Comparison of ENCODE assay signal across 8 cellular contexts in the genomic region with DNA sequence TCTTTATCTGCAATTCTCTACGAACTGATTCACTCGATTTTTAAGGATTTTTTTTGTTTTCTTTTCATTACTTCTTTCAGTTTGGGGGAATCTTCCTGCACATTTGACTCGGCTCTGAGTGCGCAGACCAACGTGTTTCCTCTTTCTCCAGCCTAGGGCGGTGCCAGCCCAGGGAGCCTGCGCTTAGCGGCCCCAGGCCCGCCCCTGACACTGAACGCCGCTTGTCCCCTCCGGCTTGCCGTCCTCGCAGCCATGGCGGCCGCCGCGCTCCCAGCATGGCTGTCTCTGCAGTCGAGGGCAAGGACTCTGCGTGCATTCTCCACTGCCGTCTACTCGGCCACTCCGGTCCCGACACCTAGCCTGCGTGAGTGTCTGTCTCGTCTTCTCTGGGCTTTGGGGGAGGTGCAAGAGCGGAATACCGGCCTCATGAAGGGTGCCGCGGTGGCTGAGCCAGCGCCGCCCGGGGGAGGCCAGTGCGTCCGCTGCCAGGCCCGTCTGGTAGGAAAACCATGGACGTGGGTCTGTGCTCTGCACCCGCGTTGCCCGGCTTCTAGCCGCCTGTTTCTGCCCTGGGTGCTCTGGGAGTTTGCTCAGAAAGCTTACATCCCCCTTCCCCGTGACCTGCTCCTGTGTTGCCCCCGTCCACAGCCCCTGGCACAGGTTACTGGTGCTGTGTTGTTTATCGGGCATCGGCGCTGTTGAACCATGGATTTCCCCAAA. TPM values are rescaled to one million over a fixed set of nuclear protein-coding genes. Genes with fewer than 3 reads are reported as not detected.
DNase-seq lines count a peak whose midpoint lies in the region; ATAC-seq lines count a peak whose summit lies in the region.

TSS of gene MRPS35 (plus strand) at position 241 of the 720 bp plus-strand sequence. CDS start at position 253, 12 bp downstream.

- peaks cover 16% of the 10 kb centered on the region for H3K36me3 ChIP-seq in HUES64 (ENCODE audit: insufficient read depth, low read length)
- peaks cover 0 to 6% of the 10 kb centered on the region in 2 donors for H3K36me3 ChIP-seq in mucosa of rectum (ENCODE audit: control insufficient read depth in 2 of 2, insufficient read depth in 2 of 2, low read length in 2 of 2)

- peak within 1 kb of the TSS; percentile 96 for H3K4me3 ChIP-seq in HUES64 (ENCODE audit: low read length)
- H3K4me3 ChIP-seq in mucosa of rectum (ENCODE audit: low read length in 2 of 2) = peak within 1 kb of the TSS; percentile 86 to 98

- H3K27me3 ChIP-seq in HUES64 (ENCODE audit: insufficient read depth, low read length) (no peaks in the 10 kb centered on the region), mucosa of rectum (ENCODE audit: control insufficient read depth in 2 of 2, insufficient read depth in 2 of 2, low read length in 2 of 2) (no peaks in the 10 kb centered on the region)

- no peaks in the 10 kb centered on the region for H3K9me3 ChIP-seq in HUES64 (ENCODE audit: insufficient read depth, low read depth, low read length)
- H3K9me3 ChIP-seq in mucosa of rectum (ENCODE audit: control insufficient read depth in 2 of 2, low read length in 2 of 2) = no peaks in the 10 kb centered on the region

- H3K27ac ChIP-seq in HUES64 (ENCODE audit: low read depth, low read length) (peak within 1 kb of the TSS; percentile 65), epithelial cell of prostate (peak within 1 kb of the TSS; percentile 81), mucosa of rectum (ENCODE audit: low read depth in 2 of 2, low read length in 2 of 2) (peak within 1 kb of the TSS; percentile 81)

- WGBS in HUES64 = under 1% methylated on average over 46 of the region's 46 CpGs

- peak within 1 kb of the TSS; percentile 94 for H3K9ac ChIP-seq in HUES64 (ENCODE audit: low read depth, low read length)
- H3K9ac ChIP-seq in mucosa of rectum (ENCODE audit: low read depth in 1 of 2, low read length in 2 of 2) = peak within 1 kb of the TSS; percentile 91 to 95

- DNase-seq in DMS114 treated with DMSO at 0.1 percent for 48 hours (lab: John Stamatoyannopoulos, UW; ENCODE audit: unreplicated experiment) (peak; percentile 89), OCI-M1 (lab: John Stamatoyannopoulos, UW) (peak; percentile 94), activated T-cell treated with anti-CD3 and anti-CD28 coated beads for 4 hours (peak; percentile 84), epithelial cell of prostate (ENCODE audit: low read depth, low spot score) (peak; percentile 72)
- DNase-seq in stimulated activated CD8-positive, alpha-beta memory T cell treated with anti-CD3 and anti-CD28 coated beads, Interleukin-4, amount 100 ng/mL, for 4 hours (ENCODE audit: low read depth in 2 of 2, low spot score in 1 of 2) = peak; percentile 69 to 75

- peak; percentile 96 for ATAC-seq in GM21515 (IDR thresholded peaks at IDR 0.05; ENCODE audit: unreplicated experiment)

- peaks cover 9% of the 10 kb centered on the region; the same call in 1 of the 2 replicates for H3K4me1 ChIP-seq in HUES64 (ENCODE audit: insufficient read depth, low read length)
- peaks cover 8 to 10% of the 10 kb centered on the region in 2 donors for H3K4me1 ChIP-seq in mucosa of rectum (ENCODE audit: control insufficient read depth in 2 of 2, insufficient read depth in 2 of 2, low read length in 2 of 2)

RNA-seq across cellular contexts. Expression of gene MRPS35, which starts in this region (rescaled TPM):
- polyA plus RNA-seq in HUES64 (2013, experiment 1 of 2) = 55.7 TPM
- polyA plus RNA-seq in HUES64 (2013, experiment 2 of 2) = 55.6 TPM

Comparison
In these comparisons a context has a peak if more than half of its experiments do, and no peak if none do; other contexts are left out.
1. Peak in every context shown above with its lines: DNase-seq, ATAC-seq, H3K4me3 ChIP-seq and H3K27ac ChIP-seq.